8 cellular contexts compared by ENCODE assay signal in the genomic region with DNA sequence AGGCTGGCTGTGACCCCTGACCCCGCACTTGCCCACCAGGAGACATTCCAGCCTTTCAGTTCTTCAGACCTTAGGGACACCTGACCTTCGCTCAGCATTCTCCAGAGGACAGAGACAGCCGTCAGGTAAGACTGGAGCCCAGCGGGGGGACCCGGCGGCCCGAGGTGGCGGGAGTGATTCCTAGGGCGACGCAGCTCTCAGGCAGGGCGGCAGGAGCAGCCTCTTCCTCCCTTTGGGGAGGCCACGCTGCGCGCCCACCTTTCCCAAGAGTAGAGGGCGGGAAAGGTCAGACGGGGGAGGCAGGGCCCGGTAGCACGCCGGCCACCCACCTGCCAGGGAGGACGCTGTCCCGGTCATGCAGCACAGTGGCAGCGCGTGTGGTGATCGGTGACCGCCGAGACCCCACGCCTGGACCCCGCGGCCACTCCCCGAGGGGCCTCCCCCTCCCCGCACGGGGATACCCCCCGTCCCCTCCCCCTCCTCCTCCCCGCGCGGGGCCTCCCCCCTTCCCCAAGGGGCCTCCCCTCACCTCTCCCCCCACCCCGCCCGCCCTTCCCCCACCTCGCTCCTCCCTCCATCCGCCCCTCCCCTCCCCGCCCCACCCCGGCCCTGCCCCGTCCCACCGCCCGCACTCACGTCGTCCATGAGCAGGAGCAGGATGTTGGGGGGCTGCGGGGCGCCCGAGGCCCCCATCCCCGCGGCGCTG. TPM values are rescaled to one million over a fixed set of nuclear protein-coding genes. Genes with fewer than 3 reads are reported as not detected.
A peak's percentile ranks its signal among the peaks of the same experiment; 100 is the strongest.
DNase-seq lines count a peak whose midpoint lies in the region; ATAC-seq and TF ChIP-seq lines count a peak whose summit lies in the region.

No MANE protein-coding gene starts in this region.

- CTCF ChIA-PET in activated CD8-positive, alpha-beta memory T cell treated with anti-CD3 and anti-CD28 coated beads, Interleukin-2, amount 10 ng/mL, durations not matched to agents 7 days and 5 days (lab: Charles Lee) = interaction anchor here (1.4 to 2.7 kb wide), 8 partner anchors 10 to 361 kb away, joined by 3 to 66 read pairs (median 7); a partner anchor contains a TSS

- H3K4me3 Mint-ChIP-seq in activated naive CD4-positive, alpha-beta T cell treated with anti-CD3 and anti-CD28 coated beads, Interleukin-2, amount 50 U/mL, for 24 hours = peak overlapping the region; percentile 99
- H3K4me3 Mint-ChIP-seq in activated CD8-positive, alpha-beta memory T cell treated with anti-CD3 and anti-CD28 coated beads, Interleukin-2, amount 10 ng/mL, durations not matched to agents 7 days and 5 days = peak overlapping the region; percentile 94

- H3K36me3 ChIP-seq in heart right ventricle = peaks cover 0 to 49% (median 14%) of the 10 kb centered on the region in 9 donors
- peaks cover 16 to 33% (median 18%) of the 10 kb centered on the region in 4 donors for H3K36me3 ChIP-seq in sigmoid colon

- no peak for ATAC-seq in activated CD8-positive, alpha-beta memory T cell treated with anti-CD3 and anti-CD28 coated beads, Interleukin-2, amount 10 ng/mL, durations not matched to agents 7 days and 5 days
- ATAC-seq in heart right ventricle (peak in 5 of 8 donors; percentile 2 to 48 (median 13)), HG03175 (IDR thresholded peaks at IDR 0.05; ENCODE audit: unreplicated experiment) (no peak), GM21526 (IDR thresholded peaks at IDR 0.05; ENCODE audit: low FRiP score, unreplicated experiment) (no peak)

- H3K4me3 ChIP-seq in heart right ventricle = peak overlapping the region; percentile 71 to 99 (median 93)
- H3K4me3 ChIP-seq in sigmoid colon = peak overlapping the region; percentile 70 to 95 (median 80)

- H3K27me3 Mint-ChIP-seq in activated naive CD4-positive, alpha-beta T cell treated with anti-CD3 and anti-CD28 coated beads, Interleukin-2, amount 50 U/mL, for 24 hours = no peaks in the 10 kb centered on the region
- H3K27me3 Mint-ChIP-seq in activated CD8-positive, alpha-beta memory T cell treated with anti-CD3 and anti-CD28 coated beads, Interleukin-2, amount 10 ng/mL, durations not matched to agents 7 days and 5 days = no peaks in the 10 kb centered on the region

- H3K9me3 ChIP-seq in heart right ventricle (no peaks in the 10 kb centered on the region), sigmoid colon (no peaks in the 10 kb centered on the region)

- 13 to 14% methylated on average over 33 to 42 of the region's 53 CpGs for WGBS in heart right ventricle, 2 donors
- WGBS in sigmoid colon, 2 donors = 8 to 17% methylated on average over 50 of the region's 53 CpGs

- no peak overlapping the region for H3K27ac Mint-ChIP-seq in activated naive CD4-positive, alpha-beta T cell treated with anti-CD3 and anti-CD28 coated beads, Interleukin-2, amount 50 U/mL, for 24 hours
- H3K27ac Mint-ChIP-seq in activated CD8-positive, alpha-beta memory T cell treated with anti-CD3 and anti-CD28 coated beads, Interleukin-2, amount 10 ng/mL, durations not matched to agents 7 days and 5 days = peak overlapping the region; percentile 19

- TF ChIP-seq CTCF in heart right ventricle (IDR thresholded peaks at IDR 0.05) (no peak), sigmoid colon (IDR thresholded peaks at IDR 0.05) (no peak)

- no peak for DNase-seq in activated naive CD4-positive, alpha-beta T cell treated with anti-CD3 and anti-CD28 coated beads, Interleukin-2, amount 50 U/mL, for 16 hours
- DNase-seq in activated CD8-positive, alpha-beta memory T cell treated with anti-CD3 and anti-CD28 coated beads, Interleukin-2, amount 10 ng/mL, durations not matched to agents 7 days and 5 days = no peak
- DNase-seq in heart right ventricle (peak in 1 of 2 donors; percentile 42), sigmoid colon (peak; percentile 75), mucosa of gallbladder (ENCODE audit: low spot score) (no peak)

- no peaks in the 10 kb centered on the region for H3K9me3 Mint-ChIP-seq in activated naive CD4-positive, alpha-beta T cell treated with anti-CD3 and anti-CD28 coated beads, Interleukin-2, amount 50 U/mL, for 24 hours
- no peaks in the 10 kb centered on the region for H3K9me3 Mint-ChIP-seq in activated CD8-positive, alpha-beta memory T cell treated with anti-CD3 and anti-CD28 coated beads, Interleukin-2, amount 10 ng/mL, durations not matched to agents 7 days and 5 days (ENCODE audit: low read depth)

- H3K27ac ChIP-seq in heart right ventricle (peak overlapping the region in 9 of 10 donors; percentile 70 to 88 (median 82)), sigmoid colon (peak overlapping the region; percentile 77 to 88 (median 82))

- TF ChIP-seq POLR2A in sigmoid colon (IDR thresholded peaks at IDR 0.05) = no peak

- H3K27me3 ChIP-seq in heart right ventricle (no peaks in the 10 kb centered on the region), sigmoid colon (no peaks in the 10 kb centered on the region)

- peaks cover 10 to 50% (median 22%) of the 10 kb centered on the region in 9 donors for H3K4me1 ChIP-seq in heart right ventricle
- H3K4me1 ChIP-seq in sigmoid colon = peaks cover 0 to 27% (median 20%) of the 10 kb centered on the region in 4 donors

- TF ChIP-seq EP300 in sigmoid colon (IDR thresholded peaks at IDR 0.05) = no peak

- intact Hi-C loops in heart right ventricle (cut with DNase I) (loop anchor here in 5 of 10 donors (2.0 to 5.0 kb wide), 3 partner anchors 39 to 45 kb away; a partner anchor contains a TSS), sigmoid colon (cut with DNase I) (loop anchor here (5.0 kb wide), 2 partner anchors 119 to 361 kb away; a partner anchor contains a TSS)

- H3K4me1 Mint-ChIP-seq in activated naive CD4-positive, alpha-beta T cell treated with anti-CD3 and anti-CD28 coated beads, Interleukin-2, amount 50 U/mL, for 24 hours = peaks cover 34% of the 10 kb centered on the region
- peaks cover 30% of the 10 kb centered on the region for H3K4me1 Mint-ChIP-seq in activated CD8-positive, alpha-beta memory T cell treated with anti-CD3 and anti-CD28 coated beads, Interleukin-2, amount 10 ng/mL, durations not matched to agents 7 days and 5 days

- H3K36me3 Mint-ChIP-seq in activated naive CD4-positive, alpha-beta T cell treated with anti-CD3 and anti-CD28 coated beads, Interleukin-2, amount 50 U/mL, for 24 hours = peaks cover 3% of the 10 kb centered on the region
- H3K36me3 Mint-ChIP-seq in activated CD8-positive, alpha-beta memory T cell treated with anti-CD3 and anti-CD28 coated beads, Interleukin-2, amount 10 ng/mL, durations not matched to agents 7 days and 5 days = peaks cover 1% of the 10 kb centered on the region

RNA-seq across cellular contexts. Expression of a gene that starts 0.5 kb away (rescaled TPM):
- 10 to 100 TPM; 30.8 to 38.8 TPM for total RNA-seq in activated CD8-positive, alpha-beta memory T cell treated with anti-CD3 and anti-CD28 coated beads, Interleukin-2, amount 10 ng/mL, durations not matched to agents 7 days and 5 days
- 10 to 100 TPM; 11.5 to 18.7 (median 13.8) TPM for total RNA-seq in heart right ventricle
- 10 to 100 TPM; 13.3 to 17.6 TPM for polyA plus RNA-seq in heart right ventricle
- 10 to 100 TPM in 3 of 4 donors, 1 to 10 TPM in 1; 6.7 to 50.4 (median 11.4) TPM for total RNA-seq in sigmoid colon
- polyA plus RNA-seq in sigmoid colon = 10 to 100 TPM in 1 of 3 donors, 1 to 10 TPM in 2; 6.2 to 32.4 (median 9.0) TPM
- total RNA-seq in mucosa of gallbladder = 56.1 TPM

RNA-seq across cellular contexts. Expression of a gene that starts 0.7 kb away (rescaled TPM):
- 10 to 100 TPM; 49.2 to 51.3 TPM for total RNA-seq in activated CD8-positive, alpha-beta memory T cell treated with anti-CD3 and anti-CD28 coated beads, Interleukin-2, amount 10 ng/mL, durations not matched to agents 7 days and 5 days
- total RNA-seq in heart right ventricle (10 to 100 TPM; 44.5 to 58.0 (median 50.9) TPM), sigmoid colon (10 to 100 TPM; 30.7 to 42.1 (median 39.3) TPM), mucosa of gallbladder (53.8 TPM)
- polyA plus RNA-seq in heart right ventricle (10 to 100 TPM; 37.5 to 63.3 TPM), sigmoid colon (10 to 100 TPM; 42.1 to 56.5 (median 46.0) TPM)

RNA-seq across cellular contexts. Expression of a gene that starts 10.2 kb away (rescaled TPM):
- not detected for total RNA-seq in activated CD8-positive, alpha-beta memory T cell treated with anti-CD3 and anti-CD28 coated beads, Interleukin-2, amount 10 ng/mL, durations not matched to agents 7 days and 5 days
- total RNA-seq in heart right ventricle = under 1 TPM in 1 of 10 donors, not detected in 9; 0.21 TPM
- polyA plus RNA-seq in heart right ventricle = not detected
- total RNA-seq in sigmoid colon = not detected
- polyA plus RNA-seq in sigmoid colon = under 1 TPM in 1 of 3 donors, not detected in 2; 0.15 TPM
- total RNA-seq in mucosa of gallbladder = not detected

RNA-seq across cellular contexts. Expression of a gene that starts 44.5 kb away (rescaled TPM):
- 100 to 1,000 TPM; 127 to 148 TPM for total RNA-seq in activated CD8-positive, alpha-beta memory T cell treated with anti-CD3 and anti-CD28 coated beads, Interleukin-2, amount 10 ng/mL, durations not matched to agents 7 days and 5 days
- total RNA-seq in heart right ventricle (10 to 100 TPM; 20.8 to 58.0 (median 35.4) TPM), sigmoid colon (10 to 100 TPM; 56.6 to 78.3 (median 62.5) TPM), mucosa of gallbladder (104 TPM)
- polyA plus RNA-seq in heart right ventricle (100 to 1,000 TPM in 1 of 2 donors, 10 to 100 TPM in 1; 68.4 to 166 TPM), sigmoid colon (100 to 1,000 TPM; 245 to 329 (median 294) TPM)

RNA-seq across cellular contexts. Expression of a gene that starts 52.7 kb away (rescaled TPM):
- total RNA-seq in activated CD8-positive, alpha-beta memory T cell treated with anti-CD3 and anti-CD28 coated beads, Interleukin-2, amount 10 ng/mL, durations not matched to agents 7 days and 5 days = 100 to 1,000 TPM; 124 to 191 TPM
- total RNA-seq in heart right ventricle = 1 to 10 TPM in 4 of 10 donors, under 1 TPM in 6; 0.21 to 2.6 (median 0.58) TPM
- under 1 TPM; 0.15 to 0.22 TPM for polyA plus RNA-seq in heart right ventricle
- total RNA-seq in sigmoid colon = 1 to 10 TPM in 1 of 4 donors, under 1 TPM in 2, not detected in 1; 0.71 to 3.0 (median 0.81) TPM
- 10 to 100 TPM in 1 of 3 donors, 1 to 10 TPM in 2; 3.6 to 17.4 (median 6.9) TPM for polyA plus RNA-seq in sigmoid colon
- total RNA-seq in mucosa of gallbladder = 3.2 TPM

Comparison
In these comparisons a context has a peak if more than half of its experiments do, and no peak if none do; other contexts are left out.
1. ATAC-seq: peak in heart right ventricle (5 of 8); none in activated CD8-positive, alpha-beta memory T cell treated with anti-CD3 and anti-CD28 coated beads, Interleukin-2, amount 10 ng/mL, durations not matched to agents 7 days and 5 days (single experiment), HG03175 (single experiment) and GM21526 (single experiment).